1 cellular context compared by ENCODE assay signal in the genomic region with DNA sequence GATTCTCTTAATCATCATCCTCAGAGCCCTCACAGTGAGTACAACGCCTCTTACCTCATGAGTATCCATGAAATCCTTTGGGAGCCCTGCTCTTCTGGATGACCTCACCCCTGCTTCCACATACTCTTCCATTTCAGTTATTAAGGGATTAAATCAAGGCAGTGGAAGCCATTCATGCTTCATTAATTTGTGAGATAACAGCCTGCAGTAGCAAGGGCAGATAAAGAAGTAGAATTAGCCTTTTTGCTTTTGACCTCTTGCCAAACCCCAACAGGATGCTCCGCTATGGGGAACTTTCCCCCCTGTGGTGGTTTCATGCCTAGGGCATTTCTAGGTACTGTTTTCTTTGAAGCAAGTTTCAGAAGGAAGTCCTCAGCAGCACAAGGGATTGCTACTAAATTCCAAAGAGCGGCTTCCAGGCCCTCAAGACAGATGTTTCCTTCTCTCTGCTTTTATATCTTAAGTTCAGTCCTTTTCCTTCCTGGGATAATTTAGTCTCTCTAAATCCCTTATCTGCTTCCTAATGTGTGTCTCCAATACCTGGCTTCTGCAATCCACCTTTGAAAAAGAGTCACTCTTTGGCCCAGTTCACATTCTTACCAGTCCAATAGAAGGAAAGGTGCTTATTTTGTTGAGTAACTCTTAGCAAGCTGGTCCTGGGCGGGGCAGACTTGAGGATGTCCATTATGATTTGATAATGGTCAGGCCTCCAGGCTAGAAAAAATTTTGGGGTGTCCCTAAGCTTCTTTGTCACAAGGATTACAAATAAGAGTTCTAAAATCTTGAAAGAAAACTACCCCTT.
TF ChIP-seq lines count a peak whose summit lies in the region.

No MANE protein-coding gene starts in this region.

TF ChIP-seq in IMR-90, 13 proteins besides CTCF, POLR2A, EP300 and RAD21 (continued from another document):
- TF ChIP-seq, protein P1, sequence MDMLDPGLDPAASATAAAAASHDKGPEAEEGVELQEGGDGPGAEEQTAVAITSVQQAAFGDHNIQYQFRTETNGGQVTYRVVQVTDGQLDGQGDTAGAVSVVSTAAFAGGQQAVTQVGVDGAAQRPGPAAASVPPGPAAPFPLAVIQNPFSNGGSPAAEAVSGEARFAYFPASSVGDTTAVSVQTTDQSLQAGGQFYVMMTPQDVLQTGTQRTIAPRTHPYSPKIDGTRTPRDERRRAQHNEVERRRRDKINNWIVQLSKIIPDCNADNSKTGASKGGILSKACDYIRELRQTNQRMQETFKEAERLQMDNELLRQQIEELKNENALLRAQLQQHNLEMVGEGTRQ (IDR thresholded peaks at IDR 0.05; ENCODE audit: low read depth, low read length), result no peak
- no peak for TF ChIP-seq MXI1 (IDR thresholded peaks at IDR 0.05; ENCODE audit: borderline replicate concordance, low read depth, low read length)
- TF ChIP-seq FOS (IDR thresholded peaks at IDR 0.05; ENCODE audit: low read depth, low read length), result no peak
- TF ChIP-seq, protein P2, sequence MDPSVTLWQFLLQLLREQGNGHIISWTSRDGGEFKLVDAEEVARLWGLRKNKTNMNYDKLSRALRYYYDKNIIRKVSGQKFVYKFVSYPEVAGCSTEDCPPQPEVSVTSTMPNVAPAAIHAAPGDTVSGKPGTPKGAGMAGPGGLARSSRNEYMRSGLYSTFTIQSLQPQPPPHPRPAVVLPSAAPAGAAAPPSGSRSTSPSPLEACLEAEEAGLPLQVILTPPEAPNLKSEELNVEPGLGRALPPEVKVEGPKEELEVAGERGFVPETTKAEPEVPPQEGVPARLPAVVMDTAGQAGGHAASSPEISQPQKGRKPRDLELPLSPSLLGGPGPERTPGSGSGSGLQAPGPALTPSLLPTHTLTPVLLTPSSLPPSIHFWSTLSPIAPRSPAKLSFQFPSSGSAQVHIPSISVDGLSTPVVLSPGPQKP (IDR thresholded peaks at IDR 0.05; ENCODE audit: borderline replicate concordance, low read depth, low read length), result no peak
- TF ChIP-seq RFX5 (IDR thresholded peaks at IDR 0.05; ENCODE audit: low read depth, low read length), result no peak; the same call in 1 of the 2 replicates
- no peak for TF ChIP-seq CHD1 (IDR thresholded peaks at IDR 0.05; ENCODE audit: low read depth, low read length)
- no peak for TF ChIP-seq MAZ (IDR thresholded peaks at IDR 0.05; ENCODE audit: borderline replicate concordance, low read depth, low read length)
- no peak for TF ChIP-seq BHLHE40 (IDR thresholded peaks at IDR 0.05; ENCODE audit: low read depth, low read length)
- no peak for TF ChIP-seq CEBPB (IDR thresholded peaks at IDR 0.05; ENCODE audit: low read depth, low read length)
- no peak for TF ChIP-seq SMC3 (IDR thresholded peaks at IDR 0.05; ENCODE audit: low read depth, low read length)
